In genomic region chr3:194118920-194119319, GRCh38 we compare ENCODE assay signal across 23 cellular contexts.
"Had no signal": no experiment of that assay in that cellular context is flagged by ENCODE, and none has a peak within 500 bp of the region (broad histone marks: within the 10 kb centered on the region; RNA-seq: fewer than 3 reads in every experiment).

No MANE protein-coding gene starts in this region.

- H3K4me1 ChIP-seq: tibial nerve, upper lobe of left lung, uterus had no signal

- H3K4me3 ChIP-seq: dorsolateral prefrontal cortex, lung, mucosa of descending colon, right lobe of liver, thoracic aorta, tibial nerve, upper lobe of left lung, uterus had no signal

- H3K9me3 Mint-ChIP-seq: memory B cell; mesothelial cell of epicardium; naive B cell; natural killer cell treated with Interleukin-12 subunit alpha and Interleukin-12 subunit beta and Interleukin-15 and Interleukin-18, amount 100 ng/mL, for 72 hours; stimulated activated naive CD8-positive, alpha-beta T cell treated with anti-CD3 and anti-CD28 coated beads, Interleukin-15, Interleukin-2, amounts not matched to agents 100 ng/mL and 50 ng/mL, for 24 hours had no signal

- ATAC-seq: mucosa of descending colon; natural killer cell treated with Interleukin-12 subunit alpha and Interleukin-12 subunit beta and Interleukin-15 and Interleukin-18, amount 100 ng/mL, for 72 hours; right lobe of liver; stimulated activated naive B cell treated with anti-CD40 and anti-IgM and Interleukin-4, amounts not matched to agents 10 μg/mL and 1 μg/mL and 100 μg/mL, for 72 hours had no signal

- H3K36me3 ChIP-seq: right lobe of liver, thoracic aorta, tibial nerve, upper lobe of left lung, uterus had no signal

- H3K27ac Mint-ChIP-seq: memory B cell; mesothelial cell of epicardium; natural killer cell treated with Interleukin-12 subunit alpha and Interleukin-12 subunit beta and Interleukin-15 and Interleukin-18, amount 100 ng/mL, for 72 hours; stimulated activated naive B cell treated with anti-CD40 and anti-IgM and Interleukin-4, amounts not matched to agents 10 μg/mL and 1 μg/mL and 100 μg/mL, for 72 hours; stimulated activated naive CD8-positive, alpha-beta T cell treated with anti-CD3 and anti-CD28 coated beads, Interleukin-15, Interleukin-2, amounts not matched to agents 100 ng/mL and 50 ng/mL, for 24 hours had no signal

- H3K27ac ChIP-seq: dorsolateral prefrontal cortex, right lobe of liver, thoracic aorta, tibial nerve, upper lobe of left lung, uterus had no signal

- H3K4me3 Mint-ChIP-seq: memory B cell; mesothelial cell of epicardium; natural killer cell treated with Interleukin-12 subunit alpha and Interleukin-12 subunit beta and Interleukin-15 and Interleukin-18, amount 100 ng/mL, for 72 hours; stimulated activated naive B cell treated with anti-CD40 and anti-IgM and Interleukin-4, amounts not matched to agents 10 μg/mL and 1 μg/mL and 100 μg/mL, for 72 hours; stimulated activated naive CD8-positive, alpha-beta T cell treated with anti-CD3 and anti-CD28 coated beads, Interleukin-15, Interleukin-2, amounts not matched to agents 100 ng/mL and 50 ng/mL, for 24 hours had no signal

- H3K9me3 ChIP-seq: mucosa of descending colon, right lobe of liver, thoracic aorta, tibial nerve, upper lobe of left lung, uterus had no signal

- FAIRE-seq: colon, frontal cortex, keratinocyte, small intestine had no signal

- H3K36me3 Mint-ChIP-seq: memory B cell; mesothelial cell of epicardium; naive B cell; natural killer cell treated with Interleukin-12 subunit alpha and Interleukin-12 subunit beta and Interleukin-15 and Interleukin-18, amount 100 ng/mL, for 72 hours; stimulated activated naive B cell treated with anti-CD40 and anti-IgM and Interleukin-4, amounts not matched to agents 10 μg/mL and 1 μg/mL and 100 μg/mL, for 72 hours had no signal

- H3K27me3 ChIP-seq: right lobe of liver, tibial nerve, upper lobe of left lung, uterus had no signal

- DNase-seq: dorsolateral prefrontal cortex; effector CD4-positive, alpha-beta T cell; naive B cell; nucleus accumbens; retina; right lobe of liver; small intestine; stimulated activated CD4-positive, alpha-beta T cell treated with anti-CD3 and anti-CD28 coated beads, Interleukin-15, amount 100 ng/mL, for 24 hours; stimulated activated CD4-positive, alpha-beta T cell treated with anti-CD3 and anti-CD28 coated beads, Interleukin-2, amount 100 ng/mL, for 48 hours; stimulated activated naive B cell treated with anti-CD40 and anti-IgM and Interleukin-4, amounts not matched to agents 10 μg/mL and 1 μg/mL and 100 μg/mL, for 72 hours; upper lobe of left lung; uterus had no signal
